In genomic region chr1:203275656-203276272, GRCh38 we compare ENCODE assay signal across 17 cellular contexts. TPM values are rescaled to one million over a fixed set of nuclear protein-coding genes. Genes with fewer than 3 reads are reported as not detected.
A peak's percentile ranks its signal among the peaks of the same experiment; 100 is the strongest.
DNase-seq lines count a peak whose midpoint lies in the region; ATAC-seq and TF ChIP-seq lines count a peak whose summit lies in the region.
"Had no signal": no experiment of that assay in that cellular context is flagged by ENCODE, and none has a peak within 500 bp of the region (broad histone marks: within the 10 kb centered on the region; RNA-seq: fewer than 3 reads in every experiment).

No MANE protein-coding gene starts in this region.

- H3K4me1 ChIP-seq in neural progenitor cell (peaks cover 30% of the 10 kb centered on the region), tibial artery (peaks cover 0 to 66% (median 55%) of the 10 kb centered on the region in 4 donors)

- H3K4me1 Mint-ChIP-seq in activated CD8-positive, alpha-beta T cell treated with anti-CD3 and anti-CD28 coated beads, Interleukin-2, amount 10 ng/mL, durations not matched to agents 7 days and 5 days (ENCODE audit: low read depth) = peaks cover 78% of the 10 kb centered on the region
- H3K4me1 Mint-ChIP-seq in activated CD8-positive, alpha-beta T cell treated with anti-CD3 and anti-CD28 coated beads for 36 hours (ENCODE audit: low read depth) = peaks cover 66% of the 10 kb centered on the region
- H3K4me1 Mint-ChIP-seq in neural progenitor cell = peaks cover 53% of the 10 kb centered on the region

- no peak for TF ChIP-seq CTCF in activated CD8-positive, alpha-beta T cell treated with anti-CD3 and anti-CD28 coated beads for 36 hours (IDR thresholded peaks at IDR 0.05)
- TF ChIP-seq CTCF in neural progenitor cell (IDR thresholded peaks at IDR 0.05) (no peak), tibial artery (IDR thresholded peaks at IDR 0.05) (no peak)

- H3K36me3 Mint-ChIP-seq in activated CD8-positive, alpha-beta T cell treated with anti-CD3 and anti-CD28 coated beads, Interleukin-2, amount 10 ng/mL, durations not matched to agents 7 days and 5 days (ENCODE audit: low read depth) = no peaks in the 10 kb centered on the region
- H3K36me3 Mint-ChIP-seq in activated CD8-positive, alpha-beta T cell treated with anti-CD3 and anti-CD28 coated beads for 36 hours (ENCODE audit: low read depth) = no peaks in the 10 kb centered on the region
- H3K36me3 Mint-ChIP-seq in neural progenitor cell = no peaks in the 10 kb centered on the region

- peaks cover 12% of the 10 kb centered on the region for H3K27me3 ChIP-seq in neural progenitor cell
- no peaks in the 10 kb centered on the region for H3K27me3 ChIP-seq in tibial artery

- H3K79me2 ChIP-seq in neural progenitor cell (ENCODE audit: low read depth) = no peaks in the 10 kb centered on the region

- no peaks in the 10 kb centered on the region for H3K9me3 Mint-ChIP-seq in activated CD8-positive, alpha-beta T cell treated with anti-CD3 and anti-CD28 coated beads, Interleukin-2, amount 10 ng/mL, durations not matched to agents 7 days and 5 days (ENCODE audit: insufficient read depth)
- H3K9me3 Mint-ChIP-seq in activated CD8-positive, alpha-beta T cell treated with anti-CD3 and anti-CD28 coated beads for 36 hours = no peaks in the 10 kb centered on the region
- no peaks in the 10 kb centered on the region for H3K9me3 Mint-ChIP-seq in neural progenitor cell
- H3K9me3 Mint-ChIP-seq: activated CD4-positive, alpha-beta memory T cell treated with anti-CD3 and anti-CD28 coated beads, Interleukin-2, amount 10 ng/mL, durations not matched to agents 7 days and 5 days had no signal

- CTCF ChIA-PET in activated CD8-positive, alpha-beta T cell treated with anti-CD3 and anti-CD28 coated beads, Interleukin-2, amount 10 ng/mL, durations not matched to agents 7 days and 5 days (lab: Charles Lee) = interaction anchor here (7.9 to 21.7 kb wide), 5 partner anchors 2 to 63 kb away, joined by 97 to 461 read pairs (median 306); partner anchors contain the start of gene BTG2
- CTCF ChIA-PET in activated CD8-positive, alpha-beta T cell treated with anti-CD3 and anti-CD28 coated beads for 36 hours (lab: Charles Lee) = interaction anchor here (1.0 to 21.4 kb wide), 6 partner anchors 6 to 65 kb away, joined by 4 to 1114 read pairs (median 33); partner anchors contain the start of gene FMOD

- intact Hi-C loops in activated CD8-positive, alpha-beta T cell treated with anti-CD3 and anti-CD28 coated beads for 36 hours (cut with micrococcal nuclease) = no loop called here
- intact Hi-C loops in tibial artery (cut with DNase I; ENCODE audit: low total_unique reads) = no loop called here

- H3K9ac ChIP-seq in neural progenitor cell = no peak overlapping the region

- no peak overlapping the region for H3K4me2 ChIP-seq in neural progenitor cell

- no peak overlapping the region for H3K4me3 Mint-ChIP-seq in activated CD8-positive, alpha-beta T cell treated with anti-CD3 and anti-CD28 coated beads, Interleukin-2, amount 10 ng/mL, durations not matched to agents 7 days and 5 days
- H3K4me3 Mint-ChIP-seq in activated CD8-positive, alpha-beta T cell treated with anti-CD3 and anti-CD28 coated beads for 36 hours = no peak overlapping the region
- H3K4me3 Mint-ChIP-seq in neural progenitor cell = no peak overlapping the region
- H3K4me3 Mint-ChIP-seq: activated CD4-positive, alpha-beta memory T cell treated with anti-CD3 and anti-CD28 coated beads, Interleukin-2, amount 10 ng/mL, durations not matched to agents 7 days and 5 days had no signal

- no peak for DNase-seq in activated CD8-positive, alpha-beta T cell treated with anti-CD3 and anti-CD28 coated beads, Interleukin-2, amount 10 ng/mL, durations not matched to agents 7 days and 5 days
- no peak for DNase-seq in activated CD8-positive, alpha-beta T cell treated with anti-CD3 and anti-CD28 coated beads for 36 hours
- no peak for DNase-seq in caudate nucleus (lab: John Stamatoyannopoulos, UW)
- no peak for DNase-seq in neural progenitor cell (ENCODE audit: low spot score)
- DNase-seq in tibial artery = peak in 1 of 2 donors; percentile 65
- no peak for DNase-seq in C1 segment of cervical spinal cord (lab: John Stamatoyannopoulos, UW)
- no peak for DNase-seq in islet precursor cell
- DNase-seq: ACHN; activated CD4-positive, alpha-beta memory T cell treated with anti-CD3 and anti-CD28 coated beads, Interleukin-2, amount 10 ng/mL, durations not matched to agents 7 days and 5 days; activated naive CD4-positive, alpha-beta T cell treated with Interleukin-2 at 50 U/mL for 16 hours; mesendoderm; NCI-H1694; NCI-H748 treated with DMSO at 0.1 percent for 48 hours; stimulated activated CD4-positive, alpha-beta T cell treated with anti-CD3 and anti-CD28 coated beads, Interleukin-4, amount 100 ng/mL, for 1 hour; stimulated activated naive CD4-positive, alpha-beta T cell treated with Interleukin-2 at 50 U/mL for 16 hours had no signal

- H3K4me3 ChIP-seq in neural progenitor cell (no peak overlapping the region), tibial artery (no peak overlapping the region)

- H3K27me3 Mint-ChIP-seq in activated CD8-positive, alpha-beta T cell treated with anti-CD3 and anti-CD28 coated beads, Interleukin-2, amount 10 ng/mL, durations not matched to agents 7 days and 5 days (ENCODE audit: low read depth) = no peaks in the 10 kb centered on the region
- no peaks in the 10 kb centered on the region for H3K27me3 Mint-ChIP-seq in activated CD8-positive, alpha-beta T cell treated with anti-CD3 and anti-CD28 coated beads for 36 hours
- peaks cover 5% of the 10 kb centered on the region for H3K27me3 Mint-ChIP-seq in neural progenitor cell (ENCODE audit: insufficient read depth, low read depth)
- H3K27me3 Mint-ChIP-seq: activated CD4-positive, alpha-beta memory T cell treated with anti-CD3 and anti-CD28 coated beads, Interleukin-2, amount 10 ng/mL, durations not matched to agents 7 days and 5 days had no signal

- H3K9me3 ChIP-seq in neural progenitor cell (ENCODE audit: low read depth) (no peaks in the 10 kb centered on the region), tibial artery (no peaks in the 10 kb centered on the region)

- no peaks in the 10 kb centered on the region for H4K20me1 ChIP-seq in neural progenitor cell (ENCODE audit: low read depth)

- H3K36me3 ChIP-seq in neural progenitor cell (no peaks in the 10 kb centered on the region), tibial artery (no peaks in the 10 kb centered on the region)

- POLR2A ChIA-PET in activated CD8-positive, alpha-beta T cell treated with anti-CD3 and anti-CD28 coated beads, Interleukin-2, amount 10 ng/mL, durations not matched to agents 7 days and 5 days (lab: Charles Lee) = interaction anchor here (1.2 to 11.6 kb wide), 4 partner anchors 13 to 52 kb away, joined by 4 to 243 read pairs (median 70); partner anchors contain the start of gene BTG2
- POLR2A ChIA-PET in activated CD8-positive, alpha-beta T cell treated with anti-CD3 and anti-CD28 coated beads for 36 hours (lab: Charles Lee) = interaction anchor here (0.9 to 9.6 kb wide), 7 partner anchors 8 to 50 kb away, joined by 3 to 123 read pairs (median 9); partner anchors contain the start of gene BTG2

- H3F3A ChIP-seq in neural progenitor cell (ENCODE audit: low read depth) = peaks cover 4% of the 10 kb centered on the region

- no peak for ATAC-seq in activated CD8-positive, alpha-beta T cell treated with anti-CD3 and anti-CD28 coated beads, Interleukin-2, amount 10 ng/mL, durations not matched to agents 7 days and 5 days
- no peak for ATAC-seq in activated CD8-positive, alpha-beta T cell treated with anti-CD3 and anti-CD28 coated beads for 36 hours
- ATAC-seq in GM21786 (IDR thresholded peaks at IDR 0.05; ENCODE audit: unreplicated experiment) = no peak

- H3K27ac ChIP-seq in caudate nucleus (ENCODE audit: low read depth, low read length) (peak overlapping the region; percentile 95), neural progenitor cell (no peak overlapping the region), tibial artery (peak overlapping the region; percentile 84 to 88)

- no peak overlapping the region for H2AFZ ChIP-seq in neural progenitor cell (replicated peaks)

- peak overlapping the region; percentile 28 for H3K27ac Mint-ChIP-seq in activated CD8-positive, alpha-beta T cell treated with anti-CD3 and anti-CD28 coated beads, Interleukin-2, amount 10 ng/mL, durations not matched to agents 7 days and 5 days
- H3K27ac Mint-ChIP-seq in activated CD8-positive, alpha-beta T cell treated with anti-CD3 and anti-CD28 coated beads for 36 hours = no peak overlapping the region
- peak overlapping the region; percentile 42 for H3K27ac Mint-ChIP-seq in neural progenitor cell

RNA-seq across cellular contexts. Expression of gene BTG2, which starts 29.6 kb away (rescaled TPM):
- 10 to 100 TPM; 58.6 to 58.9 TPM for total RNA-seq in activated CD8-positive, alpha-beta T cell treated with anti-CD3 and anti-CD28 coated beads, Interleukin-2, amount 10 ng/mL, durations not matched to agents 7 days and 5 days
- 100 to 1,000 TPM; 115 TPM for total RNA-seq in activated CD8-positive, alpha-beta T cell treated with anti-CD3 and anti-CD28 coated beads for 36 hours
- 26.5 and 47.6 TPM in 2 replicates for total RNA-seq in neural progenitor cell (ENCODE audit: low replicate concordance)

RNA-seq across cellular contexts. Expression of gene CHIT1, which starts 46.3 kb away (rescaled TPM):
- total RNA-seq in activated CD8-positive, alpha-beta T cell treated with anti-CD3 and anti-CD28 coated beads, Interleukin-2, amount 10 ng/mL, durations not matched to agents 7 days and 5 days = under 1 TPM; 0.39 to 0.50 TPM
- total RNA-seq in activated CD8-positive, alpha-beta T cell treated with anti-CD3 and anti-CD28 coated beads for 36 hours = under 1 TPM; 0.56 to 0.74 TPM
- total RNA-seq in neural progenitor cell (ENCODE audit: low replicate concordance) = 0.03 and 0.11 TPM in 2 replicates
- total RNA-seq: pulmonary artery endothelial cell had no signal
